ENCODE assay signal across 14 cellular contexts in the genomic region with DNA sequence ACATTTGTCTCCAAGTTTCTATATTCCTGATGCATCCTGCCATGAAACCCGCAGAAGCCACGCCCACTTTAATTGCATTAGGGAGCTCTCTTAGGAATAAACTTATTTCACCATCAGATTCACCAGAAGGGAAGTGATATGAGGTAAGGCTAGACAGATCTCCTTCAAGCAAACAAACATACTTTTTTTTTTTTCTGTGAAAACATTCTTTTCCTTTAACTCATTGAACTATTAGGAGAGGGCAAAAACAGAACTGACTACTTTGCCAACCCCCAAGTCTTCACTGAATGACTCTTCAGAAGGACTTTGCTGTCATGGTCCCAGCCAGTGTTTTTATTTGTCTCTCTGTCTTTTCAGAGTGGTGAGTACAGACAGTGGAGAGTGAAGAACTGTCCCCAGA. TPM values are rescaled to one million over a fixed set of nuclear protein-coding genes. Genes with fewer than 3 reads are reported as not detected.
DNase-seq lines count a peak whose midpoint lies in the region; ATAC-seq and TF ChIP-seq lines count a peak whose summit lies in the region.
"Had no signal": no experiment of that assay in that cellular context is flagged by ENCODE, and none has a peak within 500 bp of the region (broad histone marks: within the 10 kb centered on the region; RNA-seq: fewer than 3 reads in every experiment).

No MANE protein-coding gene starts in this region.

- DNase-seq in hepatic stellate cell (ENCODE audit: low spot score): peak; percentile 35
- no peak for DNase-seq in tibial nerve (ENCODE audit: low spot score in 2 of 2)
- DNase-seq in SKM-1 treated with dmso at 0.1 percent for 144 hours (lab: John Stamatoyannopoulos, UW; ENCODE audit: unreplicated experiment): no peak
- no peak for DNase-seq in activated CD4-positive, alpha-beta T cell treated with anti-CD3 and anti-CD28 coated beads, Interleukin-2, amount 50 U/mL, for 4 hours
- no peak for DNase-seq in lower lobe of right lung
- DNase-seq: activated gamma-delta T cell treated with Interleukin-2 at 50 U/mL for 16 hours; DMS79; effector memory CD4-positive, alpha-beta T cell; midbrain; NCI-H2029 treated with DMSO at 0.1 percent for 48 hours had no signal

- ATAC-seq in GM18511 (IDR thresholded peaks at IDR 0.05; ENCODE audit: unreplicated experiment): peak; percentile 18
- peak; percentile 22 for ATAC-seq in GM21529 (IDR thresholded peaks at IDR 0.05; ENCODE audit: unreplicated experiment)
- ATAC-seq in HG03439 (IDR thresholded peaks at IDR 0.05; ENCODE audit: unreplicated experiment): peak; percentile 24
- ATAC-seq in lower lobe of right lung: no peak
- ATAC-seq: sciatic nerve had no signal

- H3K4me1 ChIP-seq in tibial nerve: peaks cover 3 to 24% (median 6%) of the 10 kb centered on the region in 4 donors
- H3K4me1 ChIP-seq in lower lobe of right lung: peaks cover 27% of the 10 kb centered on the region

- H3K27ac ChIP-seq in tibial nerve: no peak overlapping the region
- H3K27ac ChIP-seq in lower lobe of right lung: no peak overlapping the region

- H3K9me3 ChIP-seq in tibial nerve: no peaks in the 10 kb centered on the region
- no peaks in the 10 kb centered on the region for H3K9me3 ChIP-seq in lower lobe of right lung

- H3K36me3 ChIP-seq in tibial nerve: peaks cover 0 to 5% (median 0%) of the 10 kb centered on the region in 3 donors
- H3K36me3 ChIP-seq in lower lobe of right lung: no peaks in the 10 kb centered on the region

- H3K4me3 ChIP-seq in tibial nerve (no peak overlapping the region), lower lobe of right lung (no peak overlapping the region)

- WGBS in tibial nerve, 2 donors: 79 to 81% methylated on average over 2 of the region's 2 CpGs

- TF ChIP-seq POLR2A in tibial nerve (IDR thresholded peaks at IDR 0.05): no peak

- intact Hi-C loops in lower lobe of right lung (cut with DNase I): no loop called here

- H3K27me3 ChIP-seq in tibial nerve: no peaks in the 10 kb centered on the region
- H3K27me3 ChIP-seq in lower lobe of right lung (ENCODE audit: low read depth): no peaks in the 10 kb centered on the region

- TF ChIP-seq CTCF in tibial nerve (IDR thresholded peaks at IDR 0.05) (no peak), lower lobe of right lung (IDR thresholded peaks at IDR 0.05) (no peak)

- TF ChIP-seq EP300 in tibial nerve (IDR thresholded peaks at IDR 0.05): no peak

RNA-seq across cellular contexts. Expression of gene GTF2A1, which starts 48.4 kb away (rescaled TPM):
- total RNA-seq in tibial nerve (10 to 100 TPM; 20.7 to 27.3 (median 26.2) TPM), lower lobe of right lung (26.1 TPM)

Comparison
In these comparisons a context has a peak if more than half of its experiments do, and no peak if none do; other contexts are left out.
1. ATAC-seq: peak in GM18511 (single experiment), GM21529 (single experiment) and HG03439 (single experiment); none in lower lobe of right lung (0 of 2).